12 cellular contexts compared by ENCODE assay signal in the genomic region with DNA sequence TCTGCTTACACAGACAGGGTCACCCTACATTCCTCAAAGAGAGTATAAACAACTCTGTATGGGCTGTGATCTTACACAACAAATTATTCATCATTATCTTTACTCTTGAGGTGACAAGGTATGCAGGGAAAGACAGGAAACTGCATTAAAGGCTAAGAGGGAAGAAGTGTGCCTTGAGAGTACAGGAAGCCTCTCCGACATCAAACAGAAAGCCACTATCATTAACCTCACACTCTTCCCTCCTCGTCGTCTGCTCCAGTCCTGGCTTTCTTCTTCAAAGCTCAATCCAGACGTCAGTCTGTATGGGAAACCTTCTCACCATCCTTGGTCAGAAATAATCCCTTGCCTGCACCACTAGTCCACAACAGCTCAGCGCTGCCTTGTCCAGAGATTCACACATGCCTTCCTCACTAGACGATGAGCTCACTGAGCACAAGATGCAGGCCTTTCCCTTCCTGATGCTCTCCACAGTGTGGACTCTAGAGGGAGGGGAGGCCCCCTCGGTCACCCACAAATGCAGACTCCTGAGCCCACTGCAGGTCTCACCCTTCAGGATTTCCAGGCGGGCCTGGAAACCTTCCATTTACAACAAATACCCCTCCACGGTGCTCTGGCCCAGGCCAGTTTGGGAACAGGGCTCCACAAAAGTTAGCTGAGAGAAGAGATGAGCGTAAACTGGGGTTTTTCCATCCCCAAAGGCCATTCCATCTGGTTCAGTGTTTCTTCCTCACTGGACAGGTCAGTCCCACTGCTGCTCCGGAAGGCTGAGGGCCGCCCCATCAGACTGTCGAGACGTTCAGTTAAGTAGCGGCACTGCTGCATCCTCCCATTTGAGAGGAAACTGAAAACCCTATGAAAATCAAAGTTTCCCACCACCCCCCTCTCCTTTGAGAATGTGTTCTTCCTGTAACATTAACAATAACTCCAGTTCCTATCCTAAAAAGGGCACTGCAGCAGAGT. TPM values are rescaled to one million over a fixed set of nuclear protein-coding genes. Genes with fewer than 3 reads are reported as not detected.
DNase-seq lines count a peak whose midpoint lies in the region; ATAC-seq and TF ChIP-seq lines count a peak whose summit lies in the region.
"Had no signal": no experiment of that assay in that cellular context is flagged by ENCODE, and none has a peak within 500 bp of the region (broad histone marks: within the 10 kb centered on the region; RNA-seq: fewer than 3 reads in every experiment).

No MANE protein-coding gene starts in this region.

- TF ChIP-seq CTCF in heart right ventricle (IDR thresholded peaks at IDR 0.05) (no peak), brain (conservative IDR thresholded peaks at IDR 0.05) (no peak), mesothelial cell of epicardium (IDR thresholded peaks at IDR 0.05; ENCODE audit: unreplicated experiment) (no peak), upper lobe of right lung (IDR thresholded peaks at IDR 0.05) (no peak)

- 57 to 64% methylated on average over 15 of the region's 15 CpGs for WGBS in heart right ventricle, 2 donors

- H3K27me3 Mint-ChIP-seq in brain, result no peaks in the 10 kb centered on the region
- no peaks in the 10 kb centered on the region for H3K27me3 Mint-ChIP-seq in mesothelial cell of epicardium (ENCODE audit: low read depth)

- H3K4me3 ChIP-seq in heart right ventricle, result peak overlapping the region in 2 of 10 donors; percentile 2 to 15
- H3K4me3 ChIP-seq in upper lobe of right lung, result no peak overlapping the region
- H3K4me3 ChIP-seq: MG63 had no signal

- no peaks in the 10 kb centered on the region for H3K27me3 ChIP-seq in heart right ventricle
- no peaks in the 10 kb centered on the region for H3K27me3 ChIP-seq in upper lobe of right lung
- H3K27me3 ChIP-seq: MG63 had no signal

- H3K9me3 Mint-ChIP-seq in brain, result peaks cover 0 to 3% (median 0%) of the 10 kb centered on the region in 5 experiments
- H3K9me3 Mint-ChIP-seq in mesothelial cell of epicardium, result no peaks in the 10 kb centered on the region

- H3K4me1 ChIP-seq in heart right ventricle (peaks cover 0 to 33% (median 15%) of the 10 kb centered on the region in 9 donors), upper lobe of right lung (peaks cover 4% of the 10 kb centered on the region)

- DNase-seq in heart right ventricle (peak in 1 of 2 donors; percentile 31), cardiac septum (ENCODE audit: low spot score) (no peak), mesothelial cell of epicardium (ENCODE audit: low spot score in 2 of 2, unreplicated experiment in 2 of 2) (no peak), upper lobe of right lung (no peak), NCI-H2171 (lab: John Stamatoyannopoulos, UW) (no peak)
- DNase-seq: foreskin melanocyte; MG63; stimulated activated CD4-positive, alpha-beta T cell treated with anti-CD3 and anti-CD28 coated beads, Interleukin-4, amount 100 ng/mL, for 4 hours; T1000 had no signal

- H3K36me3 ChIP-seq in heart right ventricle (no peaks in the 10 kb centered on the region), upper lobe of right lung (no peaks in the 10 kb centered on the region)
- H3K36me3 ChIP-seq: MG63 had no signal

- H3K36me3 Mint-ChIP-seq in brain (peaks cover 49% of the 10 kb centered on the region), mesothelial cell of epicardium (peaks cover 23% of the 10 kb centered on the region)

- peak overlapping the region in 3 of 5 experiments; percentile 40 to 70 (median 56) for H3K27ac Mint-ChIP-seq in brain
- H3K27ac Mint-ChIP-seq in mesothelial cell of epicardium, result peak overlapping the region; percentile 91

- peak in 6 of 8 donors; percentile 33 to 90 (median 68) for ATAC-seq in heart right ventricle
- peak; percentile 45 for ATAC-seq in upper lobe of right lung
- ATAC-seq in HG03565 (IDR thresholded peaks at IDR 0.05; ENCODE audit: unreplicated experiment), result no peak
- no peak for ATAC-seq in GM21423 (IDR thresholded peaks at IDR 0.05; ENCODE audit: unreplicated experiment)

- no peaks in the 10 kb centered on the region for H3K9me3 ChIP-seq in heart right ventricle
- H3K9me3 ChIP-seq in upper lobe of right lung, result no peaks in the 10 kb centered on the region
- H3K9me3 ChIP-seq: MG63 had no signal

- peaks cover 26% of the 10 kb centered on the region for H3K4me1 Mint-ChIP-seq in brain
- peaks cover 9% of the 10 kb centered on the region for H3K4me1 Mint-ChIP-seq in mesothelial cell of epicardium

- intact Hi-C loops in heart right ventricle (cut with DNase I), result no loop called here
- intact Hi-C loops in cardiac septum (cut with DNase I), result no loop called here
- intact Hi-C loops in upper lobe of right lung (cut with DNase I), result no loop called here

- H3K4me3 Mint-ChIP-seq in brain (no peak overlapping the region), mesothelial cell of epicardium (no peak overlapping the region)

- peak overlapping the region in 8 of 10 donors; percentile 7 to 76 (median 58) for H3K27ac ChIP-seq in heart right ventricle
- peak overlapping the region; percentile 19 for H3K27ac ChIP-seq in upper lobe of right lung

RNA-seq across cellular contexts. Expression of a gene that starts 55.9 kb away (rescaled TPM):
- total RNA-seq in heart right ventricle, result 10 to 100 TPM; 22.0 to 35.0 (median 25.9) TPM
- polyA plus RNA-seq in heart right ventricle, result 10 to 100 TPM in 1 of 2 donors, 1 to 10 TPM in 1; 7.1 to 19.9 TPM
- 23.3 TPM for total RNA-seq in cardiac septum
- polyA plus RNA-seq in brain (ENCODE audit: insufficient read depth, low read depth, low replicate concordance), result 28.1 TPM
- 46.9 to 52.8 TPM (median 51.7 TPM) in 3 replicates for total RNA-seq in mesothelial cell of epicardium
- total RNA-seq in upper lobe of right lung, result 64.8 TPM

Comparison
In these comparisons a context has a peak if more than half of its experiments do, and no peak if none do; other contexts are left out.
1. ATAC-seq: peak in heart right ventricle (6 of 8) and upper lobe of right lung (single experiment); none in HG03565 (single experiment) and GM21423 (single experiment).